Comparison of ENCODE assay signal across 1 cellular context in the genomic region with DNA sequence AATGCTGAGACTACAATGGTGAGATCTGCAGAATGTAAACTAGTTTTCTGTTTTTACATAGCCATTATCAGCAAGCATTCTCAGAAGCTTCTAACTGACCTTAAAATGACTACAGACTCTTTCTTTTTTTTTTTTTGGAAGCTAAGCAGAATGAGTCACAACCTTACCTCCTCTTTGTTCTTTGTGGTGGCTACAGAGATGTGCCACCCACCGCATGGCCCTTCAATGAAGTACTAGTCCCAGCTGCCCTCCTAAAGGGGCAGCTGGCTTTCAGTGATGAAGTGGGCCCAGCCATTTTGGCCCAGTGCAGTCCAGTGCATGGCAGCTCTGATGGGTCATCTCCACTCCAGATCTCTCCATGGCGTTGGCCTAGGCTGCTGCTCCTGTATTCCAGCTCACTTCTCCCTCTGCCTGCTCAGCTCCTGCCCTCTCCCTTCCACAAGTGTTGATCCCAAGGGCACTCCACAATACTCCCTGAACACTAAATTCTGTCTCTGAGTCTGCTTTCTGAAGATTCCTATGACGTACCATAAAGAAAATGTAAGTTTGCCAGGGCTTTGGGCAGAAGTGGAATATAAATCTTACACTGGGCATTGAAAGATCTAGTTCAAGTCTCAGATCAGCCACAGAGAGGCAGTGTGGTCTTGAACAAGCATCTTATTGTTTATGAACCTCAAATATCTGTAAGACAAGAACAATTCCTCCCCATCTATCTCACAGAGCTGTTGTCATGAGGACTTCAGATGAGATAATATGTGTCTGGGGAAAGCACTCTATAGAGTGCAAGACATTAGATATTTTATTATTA.
TF ChIP-seq lines count a peak whose summit lies in the region.

No MANE protein-coding gene starts in this region.

TF ChIP-seq in HCT116, 20 proteins besides CTCF, POLR2A, EP300 and RAD21 (continued from another document):
- TF ChIP-seq, protein P1, sequence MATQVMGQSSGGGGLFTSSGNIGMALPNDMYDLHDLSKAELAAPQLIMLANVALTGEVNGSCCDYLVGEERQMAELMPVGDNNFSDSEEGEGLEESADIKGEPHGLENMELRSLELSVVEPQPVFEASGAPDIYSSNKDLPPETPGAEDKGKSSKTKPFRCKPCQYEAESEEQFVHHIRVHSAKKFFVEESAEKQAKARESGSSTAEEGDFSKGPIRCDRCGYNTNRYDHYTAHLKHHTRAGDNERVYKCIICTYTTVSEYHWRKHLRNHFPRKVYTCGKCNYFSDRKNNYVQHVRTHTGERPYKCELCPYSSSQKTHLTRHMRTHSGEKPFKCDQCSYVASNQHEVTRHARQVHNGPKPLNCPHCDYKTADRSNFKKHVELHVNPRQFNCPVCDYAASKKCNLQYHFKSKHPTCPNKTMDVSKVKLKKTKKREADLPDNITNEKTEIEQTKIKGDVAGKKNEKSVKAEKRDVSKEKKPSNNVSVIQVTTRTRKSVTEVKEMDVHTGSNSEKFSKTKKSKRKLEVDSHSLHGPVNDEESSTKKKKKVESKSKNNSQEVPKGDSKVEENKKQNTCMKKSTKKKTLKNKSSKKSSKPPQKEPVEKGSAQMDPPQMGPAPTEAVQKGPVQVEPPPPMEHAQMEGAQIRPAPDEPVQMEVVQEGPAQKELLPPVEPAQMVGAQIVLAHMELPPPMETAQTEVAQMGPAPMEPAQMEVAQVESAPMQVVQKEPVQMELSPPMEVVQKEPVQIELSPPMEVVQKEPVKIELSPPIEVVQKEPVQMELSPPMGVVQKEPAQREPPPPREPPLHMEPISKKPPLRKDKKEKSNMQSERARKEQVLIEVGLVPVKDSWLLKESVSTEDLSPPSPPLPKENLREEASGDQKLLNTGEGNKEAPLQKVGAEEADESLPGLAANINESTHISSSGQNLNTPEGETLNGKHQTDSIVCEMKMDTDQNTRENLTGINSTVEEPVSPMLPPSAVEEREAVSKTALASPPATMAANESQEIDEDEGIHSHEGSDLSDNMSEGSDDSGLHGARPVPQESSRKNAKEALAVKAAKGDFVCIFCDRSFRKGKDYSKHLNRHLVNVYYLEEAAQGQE (IDR thresholded peaks at IDR 0.05; ENCODE audit: low read depth) = no peak
- TF ChIP-seq TCF7L2 (IDR thresholded peaks at IDR 0.05; ENCODE audit: borderline replicate concordance, extremely low read depth, insufficient read depth, insufficient read length) (no peak), JUND (IDR thresholded peaks at IDR 0.05) (no peak)
